7 cellular contexts compared by ENCODE assay signal in the genomic region with DNA sequence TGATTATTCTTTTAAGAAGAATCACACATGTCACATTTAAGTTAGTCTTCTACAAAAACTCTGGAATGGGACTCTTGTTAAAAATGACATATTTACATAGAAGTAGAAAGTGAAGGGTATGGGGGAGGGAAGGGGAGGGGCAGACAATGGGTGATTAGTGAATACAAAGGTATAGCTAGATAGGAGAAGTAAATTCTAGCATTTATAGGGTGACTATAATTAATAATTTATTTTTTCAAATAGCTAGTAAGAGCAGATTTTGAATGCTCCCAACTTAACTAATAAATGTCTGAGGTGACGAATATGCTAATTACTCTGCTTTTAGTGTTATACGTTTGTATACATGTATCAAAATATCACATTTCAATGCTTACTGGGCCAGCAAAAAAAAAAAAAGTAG.
"Had no signal": no experiment of that assay in that cellular context is flagged by ENCODE, and none has a peak within 500 bp of the region (broad histone marks: within the 10 kb centered on the region; RNA-seq: fewer than 3 reads in every experiment).

No MANE protein-coding gene starts in this region.

- DNase-seq: GDM1, GF-D8 had no signal

- H3K4me3 ChIP-seq: GM12878 had no signal

- ATAC-seq: GM12878 had no signal

- FAIRE-seq: GM12878, GM12891, GM12892, GM18507, GM19239 had no signal
